21 cellular contexts compared by ENCODE assay signal in genomic region chr6:28226460-28226859, GRCh38. TPM values are rescaled to one million over a fixed set of nuclear protein-coding genes. Genes with fewer than 3 reads are reported as not detected.
DNase-seq lines count a peak whose midpoint lies in the region; ATAC-seq and TF ChIP-seq lines count a peak whose summit lies in the region.
"Had no signal": no experiment of that assay in that cellular context is flagged by ENCODE, and none has a peak within 500 bp of the region (broad histone marks: within the 10 kb centered on the region; RNA-seq: fewer than 3 reads in every experiment).

No MANE protein-coding gene starts in this region.

- POLR2A ChIA-PET in AG04450 (lab: Yijun Ruan, JAX) = no interaction called here
- POLR2A ChIA-PET in IMR-90 (lab: Charles Lee; ENCODE audit: unreplicated experiment) = no interaction called here

- BruUV-seq in IMR-90 (replicated peaks; lab: Mats Ljungman, UMichigan) (no TSS peak), mammary epithelial cell (replicated peaks; lab: Mats Ljungman, UMichigan) (no TSS peak)

- no peak overlapping the region for H2AFZ ChIP-seq in IMR-90 (replicated peaks; ENCODE audit: low read length, poor library complexity)
- H2AFZ ChIP-seq in mammary epithelial cell (ENCODE audit: low read depth, low read length) = no peak overlapping the region

- ATAC-seq in IMR-90 (ENCODE audit: low read depth) = no peak
- ATAC-seq in naive B cell (ENCODE audit: low read depth in 2 of 2) = no peak
- ATAC-seq in left lobe of liver = no peak
- ATAC-seq: activated T-cell treated with anti-CD3 and anti-CD28 coated beads, Interleukin-2, amount 50 U/mL, for 72 hours; T-helper 17 cell had no signal

- no peak overlapping the region for H4K5ac ChIP-seq in IMR-90 (ENCODE audit: low read depth, low read length)

- peaks cover 0 to 2% (median 0%) of the 10 kb centered on the region in 7 donors for H3K9me3 Mint-ChIP-seq in naive B cell
- H3K9me3 Mint-ChIP-seq: activated T-cell treated with anti-CD3 and anti-CD28 coated beads, Interleukin-2, amount 50 U/mL, for 72 hours had no signal

- H3K36me3 ChIP-seq in IMR-90 (ENCODE audit: control insufficient read depth, insufficient read depth, low read length) = peaks cover 22% of the 10 kb centered on the region
- H3K36me3 ChIP-seq in mammary epithelial cell (ENCODE audit: insufficient read depth, low read length) = peaks cover 3% of the 10 kb centered on the region

- H3K9me3 ChIP-seq in AG04450 (ENCODE audit: control insufficient read depth, insufficient read depth, low read length) (no peaks in the 10 kb centered on the region; the same call in 1 of the 2 replicates), IMR-90 (ENCODE audit: control insufficient read depth, insufficient read depth, low read length) (no peaks in the 10 kb centered on the region), mammary epithelial cell (replicated peaks; ENCODE audit: insufficient read depth, low read length) (no peaks in the 10 kb centered on the region)
- H3K9me3 ChIP-seq: thoracic aorta had no signal

- H3K14ac ChIP-seq in IMR-90 (replicated peaks; ENCODE audit: low read depth, low read length) = no peak overlapping the region

- H2BK5ac ChIP-seq in IMR-90 (ENCODE audit: low read depth, low read length, poor library complexity, severe bottlenecking) = no peak overlapping the region

- H2BK120ac ChIP-seq in IMR-90 (ENCODE audit: low read depth, low read length) = no peak overlapping the region

- no peak overlapping the region for H2AK9ac ChIP-seq in IMR-90 (replicated peaks; ENCODE audit: low read depth, low read length, poor library complexity)

- no peak overlapping the region for H3K9ac ChIP-seq in IMR-90 (ENCODE audit: low read depth, low read length)
- no peak overlapping the region for H3K9ac ChIP-seq in mammary epithelial cell (ENCODE audit: insufficient read depth, low read length)

- no peak for TF ChIP-seq RAD21 in IMR-90 (IDR thresholded peaks at IDR 0.05; ENCODE audit: low read length)

- H3K4me1 ChIP-seq in IMR-90 (ENCODE audit: control insufficient read depth, insufficient read depth, low read length) = no peaks in the 10 kb centered on the region
- H3K4me1 ChIP-seq in mammary epithelial cell (ENCODE audit: insufficient read depth, low read length) = peaks cover 9% of the 10 kb centered on the region

- DNase-seq in AG04450 (ENCODE audit: low read depth, low spot score) (no peak), IMR-90 (no peak), mammary epithelial cell (no peak), naive B cell (no peak), HuH-7 (ENCODE audit: low spot score) (no peak), NCI-H82 (lab: John Stamatoyannopoulos, UW) (no peak), left lobe of liver (ENCODE audit: low spot score) (no peak)
- no peak for DNase-seq in NK-92 treated with Interleukin-12 subunit alpha and Interleukin-12 subunit beta, amount 100 ng/mL, for 24 hours (lab: John Stamatoyannopoulos, UW)
- DNase-seq: activated CD4-positive, alpha-beta T cell treated with anti-CD3 and anti-CD28 coated beads, Interleukin-2, amount 10 ng/mL, durations not matched to agents 24 days and 14 days; activated T-cell treated with anti-CD3 and anti-CD28 coated beads, Interleukin-2, amount 50 U/mL, for 72 hours; AML-193; amygdala; dermis blood vessel endothelial cell; DMS53; NCI-H1092 treated with DMSO at 0.1 percent for 48 hours; NCI-H446; stimulated activated CD4-positive, alpha-beta T cell treated with anti-CD3 and anti-CD28 coated beads, Interleukin-15, amount 100 ng/mL, for 24 hours; T-helper 17 cell had no signal

- dilution Hi-C loops in IMR-90 (cut with HindIII; ENCODE audit: low sequenced_read_pairs, unreplicated experiment) = no loop called here
- dilution Hi-C loops in mammary epithelial cell (cut with HindIII; ENCODE audit: low sequenced_read_pairs) = no loop called here

- H3K36me3 Mint-ChIP-seq in naive B cell = peaks cover 14 to 27% of the 10 kb centered on the region in 2 donors

- no peak for TF ChIP-seq CTCF in AG04450 (IDR thresholded peaks at IDR 0.05; ENCODE audit: low read depth, low read length)
- TF ChIP-seq CTCF in IMR-90 (conservative IDR thresholded peaks at IDR 0.05; ENCODE audit: low read depth, low read length) = no peak
- no peak for TF ChIP-seq CTCF in mammary epithelial cell (conservative IDR thresholded peaks at IDR 0.05 in 1 of 2, IDR thresholded peaks at IDR 0.05 in 1 of 2; ENCODE audit: extremely low read depth in 1 of 2, insufficient read depth in 1 of 2, low read depth in 1 of 2, low read length in 2 of 2)

- peaks cover 24 to 38% of the 10 kb centered on the region in 2 experiments for H3K79me1 ChIP-seq in IMR-90 (ENCODE audit: low read depth in 1 of 2, low read length in 2 of 2)

- no peak overlapping the region for H3K56ac ChIP-seq in IMR-90 (ENCODE audit: extremely low read depth, insufficient read depth, low read length)

- no peak overlapping the region for H3K4ac ChIP-seq in IMR-90 (ENCODE audit: low read depth, low read length)

- H3K4me3 ChIP-seq in AG04450 (ENCODE audit: low read depth, low read length) (peak overlapping the region; percentile 71), IMR-90 (ENCODE audit: insufficient read depth, low read depth, low read length) (no peak overlapping the region), mammary epithelial cell (replicated peaks in 1 of 3; ENCODE audit: insufficient read depth in 1 of 3, low read depth in 2 of 3, low read length in 3 of 3) (peak overlapping the region in 1 of 3 experiments; percentile 57)

- H2BK15ac ChIP-seq in IMR-90 (ENCODE audit: low read depth, low read length) = no peak overlapping the region

- H3K9me1 ChIP-seq in IMR-90 (ENCODE audit: insufficient read depth, low read length) = no peaks in the 10 kb centered on the region; the same call in 1 of the 2 replicates

- H2AK5ac ChIP-seq in IMR-90 (ENCODE audit: low read depth, low read length) = no peak overlapping the region

- CTCF ChIA-PET in AG04450 (lab: Charles Lee) (interaction anchor here (0.6 to 1.1 kb wide), 2 partner anchors 130 to 180 kb away, joined by 3 to 4 read pairs; no protein-coding TSS in a partner anchor), IMR-90 (lab: Yijun Ruan, JAX) (interaction anchor here (1.2 kb wide), 1 partner anchor 129 kb away, joined by 3 read pairs; no protein-coding TSS in a partner anchor), mammary epithelial cell (lab: Charles Lee; ENCODE audit: low non-redundant PET) (no interaction called here)

- no peak overlapping the region for H3K18ac ChIP-seq in IMR-90 (ENCODE audit: low read depth, low read length)

- intact Hi-C loops in IMR-90 (cut with micrococcal nuclease) (loop anchor here (5.0 kb wide), 1 partner anchor 1406 kb away; the partner anchor contains the start of gene GABBR1), mammary epithelial cell (cut with micrococcal nuclease) (loop anchor here (5.0 kb wide), 1 partner anchor 41 kb away; the partner anchor contains the start of gene ZSCAN26)

- in situ Hi-C loops in IMR-90 (cut with MboI; ENCODE audit: low sequenced_read_pairs) = no loop called here
- in situ Hi-C loops in mammary epithelial cell (cut with MboI; ENCODE audit: low sequenced_read_pairs in 2 of 2) = no loop called here

- H2BK20ac ChIP-seq in IMR-90 (ENCODE audit: low read depth, low read length) = no peak overlapping the region

- peaks cover 10 to 15% (median 13%) of the 10 kb centered on the region in 3 donors for H3K27me3 Mint-ChIP-seq in naive B cell

- no peak for TF ChIP-seq POLR2A in IMR-90 (IDR thresholded peaks at IDR 0.05; ENCODE audit: low read depth, low read length)

- no peak overlapping the region for H4K8ac ChIP-seq in IMR-90 (ENCODE audit: low read depth in 2 of 2, low read length in 2 of 2)

- H4K20me1 ChIP-seq in IMR-90 (ENCODE audit: insufficient read depth, low read length) (no peaks in the 10 kb centered on the region), mammary epithelial cell (ENCODE audit: insufficient read depth, low read length) (no peaks in the 10 kb centered on the region)

- H3K27me3 ChIP-seq in AG04450 (ENCODE audit: control insufficient read depth, insufficient read depth, low read length) (no peaks in the 10 kb centered on the region), IMR-90 (ENCODE audit: control insufficient read depth, insufficient read depth, low read length) (no peaks in the 10 kb centered on the region), mammary epithelial cell (ENCODE audit: insufficient read depth, low read length) (no peaks in the 10 kb centered on the region)

- H3K4me2 ChIP-seq in IMR-90 (ENCODE audit: low read depth, low read length) = peak overlapping the region; percentile 95; the same call in 1 of the 2 replicates
- peak overlapping the region; percentile 85 for H3K4me2 ChIP-seq in mammary epithelial cell (ENCODE audit: insufficient read depth, low read depth, low read length)

- peaks cover 14% of the 10 kb centered on the region for H3K79me2 ChIP-seq in mammary epithelial cell (ENCODE audit: insufficient read depth, low read length)

- no peak overlapping the region for H3K23ac ChIP-seq in IMR-90 (ENCODE audit: low read depth, low read length)

- H3K4me1 Mint-ChIP-seq in naive B cell = peaks cover 19 to 35% (median 26%) of the 10 kb centered on the region in 3 donors

- H4K91ac ChIP-seq in IMR-90 (ENCODE audit: insufficient read depth, low read depth, low read length) = no peak overlapping the region

- no CpG with 5 or more reads among the region's 2 CpGs for WGBS in IMR-90 (ENCODE audit: extremely low coverage in 2 of 2, insufficient read length in 1 of 2), 2 experiments
- 97% methylated on average over 2 of the region's 2 CpGs for WGBS in mammary epithelial cell (ENCODE audit: low coverage, missing lambda C conversion rate)

- H3K27ac ChIP-seq in AG04450 (ENCODE audit: low read depth, low read length) = no peak overlapping the region
- H3K27ac ChIP-seq in IMR-90 (ENCODE audit: insufficient read depth, low read length) = no peak overlapping the region
- H3K27ac ChIP-seq in mammary epithelial cell (ENCODE audit: insufficient read depth, low read depth, low read length) = no peak overlapping the region

- no peak overlapping the region for H3K27ac Mint-ChIP-seq in naive B cell
- H3K27ac Mint-ChIP-seq: activated T-cell treated with anti-CD3 and anti-CD28 coated beads, Interleukin-2, amount 50 U/mL, for 72 hours had no signal

- peak overlapping the region in 5 of 8 donors; percentile 87 to 97 (median 95) for H3K4me3 Mint-ChIP-seq in naive B cell

RNA-seq across cellular contexts. Expression of gene ZSCAN9, which starts 1.4 kb away (rescaled TPM):
- polyA plus RNA-seq in AG04450 (2011; rRNA removed) (14.8 and 18.2 TPM in 2 replicates), IMR-90 (2012; rRNA removed) (11.5 and 13.7 TPM in 2 replicates), mammary epithelial cell (7.3 TPM), naive B cell (ENCODE audit: low read depth in 6 of 6) (10 to 100 TPM in 3 of 6 donors, 1 to 10 TPM in 2, not detected in 1; 8.1 to 12.2 (median 10.0) TPM)
- 14.4 and 18.7 TPM in 2 replicates for polyA minus RNA-seq in AG04450 (2011; rRNA and poly(A)+ RNA removed)
- total RNA-seq in IMR-90 (2012; rRNA removed) (16.9 and 17.7 TPM in 2 replicates), mammary epithelial cell (10 to 100 TPM; 11.9 to 15.5 TPM), left lobe of liver (2.2 TPM)
- 3.5 and 5.9 TPM in 2 replicates for polyA plus RNA-seq in IMR-90 (2012; cell fraction: cytosol; rRNA removed)
- polyA plus RNA-seq in IMR-90 (2012; cell fraction: nucleus; rRNA removed; ENCODE audit: low replicate concordance) = 6.1 and 28.1 TPM in 2 replicates
- polyA minus RNA-seq in mammary epithelial cell = 21.8 TPM

RNA-seq across cellular contexts. Expression of gene ZKSCAN4, which starts 25.6 kb away (rescaled TPM):
- polyA plus RNA-seq in AG04450 (2011; rRNA removed) (3.7 and 4.7 TPM in 2 replicates), IMR-90 (2012; rRNA removed) (2.0 and 2.4 TPM in 2 replicates), mammary epithelial cell (2.2 TPM), naive B cell (ENCODE audit: low read depth in 6 of 6) (1 to 10 TPM in 5 of 6 donors, not detected in 1; 4.5 to 8.7 (median 5.1) TPM)
- polyA minus RNA-seq in AG04450 (2011; rRNA and poly(A)+ RNA removed) = 4.0 and 5.6 TPM in 2 replicates
- total RNA-seq in IMR-90 (2012; rRNA removed) (4.7 and 5.7 TPM in 2 replicates), mammary epithelial cell (1 to 10 TPM; 3.6 to 5.8 TPM), left lobe of liver (2.6 TPM)
- 0.77 and 0.90 TPM in 2 replicates for polyA plus RNA-seq in IMR-90 (2012; cell fraction: cytosol; rRNA removed)
- polyA plus RNA-seq in IMR-90 (2012; cell fraction: nucleus; rRNA removed; ENCODE audit: low replicate concordance) = 1.3 and 3.4 TPM in 2 replicates
- 7.4 TPM for polyA minus RNA-seq in mammary epithelial cell

RNA-seq across cellular contexts. Expression of gene NKAPL, which starts 32.6 kb away (rescaled TPM):
- polyA plus RNA-seq in AG04450 (2011; rRNA removed) (0.52 TPM in 2 replicates), IMR-90 (2012; rRNA removed) (0.49 and 0.51 TPM in 2 replicates), mammary epithelial cell (0.34 TPM), naive B cell (ENCODE audit: low read depth in 6 of 6) (under 1 TPM in 4 of 6 donors, not detected in 2; 0.25 to 0.61 (median 0.40) TPM)
- polyA minus RNA-seq in AG04450 (2011; rRNA and poly(A)+ RNA removed) = 0.18 and 0.26 TPM in 2 replicates
- total RNA-seq in IMR-90 (2012; rRNA removed) (0.54 and 0.83 TPM in 2 replicates), mammary epithelial cell (1 to 10 TPM in 1 of 2 donors, under 1 TPM in 1; 0.24 to 1.0 TPM), left lobe of liver (0.45 TPM)
- polyA plus RNA-seq in IMR-90 (2012; cell fraction: cytosol; rRNA removed) = 0.27 and 0.32 TPM in 2 replicates
- polyA plus RNA-seq in IMR-90 (2012; cell fraction: nucleus; rRNA removed; ENCODE audit: low replicate concordance) = 0.12 and 0.21 TPM in 2 replicates
- not detected for polyA minus RNA-seq in mammary epithelial cell
- total RNA-seq: activated CD4-positive, alpha-beta T cell treated with anti-CD3 and anti-CD28 coated beads, Interleukin-2, amount 10 ng/mL, durations not matched to agents 24 days and 14 days; HT1080; RPMI7951; T-helper 17 cell had no signal

RNA-seq across cellular contexts. Expression of gene ZSCAN26, which starts 40.5 kb away (rescaled TPM):
- polyA plus RNA-seq in AG04450 (2011; rRNA removed) = 17.9 and 24.0 TPM in 2 replicates
- 22.8 and 24.3 TPM in 2 replicates for polyA minus RNA-seq in AG04450 (2011; rRNA and poly(A)+ RNA removed)
- total RNA-seq in IMR-90 (2012; rRNA removed) = 22.8 and 42.1 TPM in 2 replicates
- polyA plus RNA-seq in IMR-90 (2012; rRNA removed) = 12.8 and 13.1 TPM in 2 replicates
- 2.2 and 4.8 TPM in 2 replicates for polyA plus RNA-seq in IMR-90 (2012; cell fraction: cytosol; rRNA removed)
- 11.2 and 46.2 TPM in 2 replicates for polyA plus RNA-seq in IMR-90 (2012; cell fraction: nucleus; rRNA removed; ENCODE audit: low replicate concordance)
- 10 to 100 TPM; 12.4 to 12.7 TPM for total RNA-seq in mammary epithelial cell
- 6.6 TPM for polyA plus RNA-seq in mammary epithelial cell
- 19.3 TPM for polyA minus RNA-seq in mammary epithelial cell
- 10 to 100 TPM in 5 of 6 donors, 1 to 10 TPM in 1; 4.8 to 22.1 (median 18.3) TPM for polyA plus RNA-seq in naive B cell (ENCODE audit: low read depth in 6 of 6)
- 5.5 TPM for total RNA-seq in left lobe of liver

RNA-seq across cellular contexts. Expression of gene PGBD1, which starts 54.9 kb away (rescaled TPM):
- 5.6 and 7.2 TPM in 2 replicates for polyA plus RNA-seq in AG04450 (2011; rRNA removed)
- polyA minus RNA-seq in AG04450 (2011; rRNA and poly(A)+ RNA removed) = 5.4 and 5.8 TPM in 2 replicates
- 6.3 and 6.9 TPM in 2 replicates for total RNA-seq in IMR-90 (2012; rRNA removed)
- polyA plus RNA-seq in IMR-90 (2012; rRNA removed) = 3.3 and 3.9 TPM in 2 replicates
- 1.1 and 1.5 TPM in 2 replicates for polyA plus RNA-seq in IMR-90 (2012; cell fraction: cytosol; rRNA removed)
- polyA plus RNA-seq in IMR-90 (2012; cell fraction: nucleus; rRNA removed; ENCODE audit: low replicate concordance) = 2.2 and 4.3 TPM in 2 replicates
- 1 to 10 TPM; 5.7 to 7.7 TPM for total RNA-seq in mammary epithelial cell
- 3.8 TPM for polyA plus RNA-seq in mammary epithelial cell
- polyA minus RNA-seq in mammary epithelial cell = 0.57 TPM
- under 1 TPM in 4 of 6 donors, not detected in 2; 0.25 to 0.86 (median 0.65) TPM for polyA plus RNA-seq in naive B cell (ENCODE audit: low read depth in 6 of 6)
- 1.0 TPM for total RNA-seq in left lobe of liver
